Comparison of ENCODE assay signal across 3 cellular contexts in the genomic region with DNA sequence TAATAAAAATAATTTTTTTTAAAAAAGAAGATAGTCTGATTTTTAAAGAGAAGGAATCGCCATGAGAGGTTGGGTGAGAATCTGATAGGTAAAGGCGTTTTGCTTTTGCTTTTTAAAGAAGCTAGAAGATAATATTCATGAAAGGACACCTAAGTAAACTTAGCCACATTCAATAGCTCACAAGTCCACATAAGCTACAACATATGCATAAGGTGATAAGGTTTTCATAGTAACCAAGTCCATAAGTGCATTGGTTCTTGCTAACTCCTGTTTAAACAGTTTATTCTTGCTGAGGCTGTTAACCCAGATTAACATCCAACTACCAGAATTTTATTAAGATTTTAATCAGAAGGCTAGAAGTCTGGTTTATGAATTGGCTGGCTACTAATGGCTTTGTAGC.
A peak's percentile ranks its signal among the peaks of the same experiment; 100 is the strongest.
TF ChIP-seq lines count a peak whose summit lies in the region.

No MANE protein-coding gene starts in this region.

TF ChIP-seq in SK-N-SH, 30 proteins besides CTCF, POLR2A, EP300 and RAD21:
- no peak for TF ChIP-seq POLR2AphosphoS5 (IDR thresholded peaks at IDR 0.05; ENCODE audit: low read depth, low read length)
- TF ChIP-seq NFIC (IDR thresholded peaks at IDR 0.05; ENCODE audit: borderline replicate concordance): no peak
- no peak for TF ChIP-seq TCF12 (IDR thresholded peaks at IDR 0.05)
- TF ChIP-seq GATA2 (CRISPR knock-in tag; IDR thresholded peaks at IDR 0.05): peak; percentile 16; the same call in 1 of the 2 replicates
- no peak for TF ChIP-seq ELF1 (IDR thresholded peaks at IDR 0.05)
- TF ChIP-seq EZH2phosphoT487 (IDR thresholded peaks at IDR 0.05; ENCODE audit: borderline replicate concordance, low read depth): no peak

TF ChIP-seq in SK-N-SH treated with all-trans-retinoic acid at 6 μM for 48 hours, 23 proteins besides CTCF, POLR2A, EP300 and RAD21:
- TF ChIP-seq ZC3H10 (CRISPR knock-in tag; IDR thresholded peaks at IDR 0.05): no peak
- no peak for TF ChIP-seq ZFP3 (CRISPR knock-in tag; IDR thresholded peaks at IDR 0.05)
- TF ChIP-seq ZNF70 (CRISPR knock-in tag; IDR thresholded peaks at IDR 0.05): no peak
- no peak for TF ChIP-seq GLIS3 (CRISPR knock-in tag; IDR thresholded peaks at IDR 0.05)
- TF ChIP-seq CSDC2 (CRISPR knock-in tag; IDR thresholded peaks at IDR 0.05): no peak
- TF ChIP-seq TSHZ2 (CRISPR knock-in tag; IDR thresholded peaks at IDR 0.05): no peak
- no peak for TF ChIP-seq ZNF8 (CRISPR knock-in tag; IDR thresholded peaks at IDR 0.05)
- TF ChIP-seq RARB (CRISPR knock-in tag; IDR thresholded peaks at IDR 0.05): no peak
- TF ChIP-seq SNAI2 (CRISPR knock-in tag; IDR thresholded peaks at IDR 0.05): no peak
- TF ChIP-seq CSRNP3 (CRISPR knock-in tag; IDR thresholded peaks at IDR 0.05): no peak
- TF ChIP-seq, protein P1, sequence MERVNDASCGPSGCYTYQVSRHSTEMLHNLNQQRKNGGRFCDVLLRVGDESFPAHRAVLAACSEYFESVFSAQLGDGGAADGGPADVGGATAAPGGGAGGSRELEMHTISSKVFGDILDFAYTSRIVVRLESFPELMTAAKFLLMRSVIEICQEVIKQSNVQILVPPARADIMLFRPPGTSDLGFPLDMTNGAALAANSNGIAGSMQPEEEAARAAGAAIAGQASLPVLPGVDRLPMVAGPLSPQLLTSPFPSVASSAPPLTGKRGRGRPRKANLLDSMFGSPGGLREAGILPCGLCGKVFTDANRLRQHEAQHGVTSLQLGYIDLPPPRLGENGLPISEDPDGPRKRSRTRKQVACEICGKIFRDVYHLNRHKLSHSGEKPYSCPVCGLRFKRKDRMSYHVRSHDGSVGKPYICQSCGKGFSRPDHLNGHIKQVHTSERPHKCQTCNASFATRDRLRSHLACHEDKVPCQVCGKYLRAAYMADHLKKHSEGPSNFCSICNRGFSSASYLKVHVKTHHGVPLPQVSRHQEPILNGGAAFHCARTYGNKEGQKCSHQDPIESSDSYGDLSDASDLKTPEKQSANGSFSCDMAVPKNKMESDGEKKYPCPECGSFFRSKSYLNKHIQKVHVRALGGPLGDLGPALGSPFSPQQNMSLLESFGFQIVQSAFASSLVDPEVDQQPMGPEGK (CRISPR knock-in tag; IDR thresholded peaks at IDR 0.05; ENCODE audit: borderline replicate concordance): no peak
- no peak for TF ChIP-seq ZFP30 (CRISPR knock-in tag; IDR thresholded peaks at IDR 0.05)

TF ChIP-seq in K562, 482 proteins besides CTCF, POLR2A, EP300 and RAD21:
- TF ChIP-seq RBM22 (IDR thresholded peaks at IDR 0.05; ENCODE audit: low read depth, low read length, poor library complexity, severe bottlenecking) (no peak), CBFA2T3 (IDR thresholded peaks at IDR 0.05) (peak; percentile 24; the same call in 1 of the 2 replicates), HMBOX1 (IDR thresholded peaks at IDR 0.05) (peak; percentile 47; the same call in 1 of the 2 replicates)
